9 cellular contexts compared by ENCODE assay signal in the genomic region with DNA sequence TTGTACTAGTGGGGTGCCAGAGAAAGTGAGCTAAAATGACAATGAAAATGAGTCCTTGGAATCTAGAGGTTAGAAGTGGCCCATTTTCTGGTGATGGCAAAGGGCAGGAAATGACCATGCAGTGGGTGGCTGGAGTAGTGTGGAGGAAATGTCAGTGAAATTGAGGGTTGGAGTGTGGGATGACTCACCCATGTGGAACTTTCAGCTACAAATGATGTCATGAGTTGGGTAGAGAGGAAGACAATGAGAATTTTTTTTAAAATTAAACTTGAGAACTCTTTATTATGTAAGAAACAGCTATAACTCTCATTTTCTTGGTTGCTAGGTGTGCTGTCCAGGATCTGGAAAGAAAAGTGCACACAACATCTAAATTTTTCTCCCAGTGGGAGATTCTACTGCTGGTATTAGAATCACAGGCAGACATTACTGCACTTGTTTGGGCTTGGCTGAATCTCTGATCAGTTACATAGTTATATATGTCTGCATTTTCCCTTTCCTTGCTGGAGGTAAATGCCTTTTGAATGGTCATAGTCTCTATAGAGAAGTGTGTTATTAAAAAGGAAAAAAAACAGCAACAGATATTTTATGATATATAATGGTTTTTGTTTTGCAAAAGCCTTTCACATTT. TPM values are rescaled to one million over a fixed set of nuclear protein-coding genes. Genes with fewer than 3 reads are reported as not detected.
DNase-seq lines count a peak whose midpoint lies in the region; ATAC-seq and TF ChIP-seq lines count a peak whose summit lies in the region.
"Had no signal": no experiment of that assay in that cellular context is flagged by ENCODE, and none has a peak within 500 bp of the region (broad histone marks: within the 10 kb centered on the region; RNA-seq: fewer than 3 reads in every experiment).

No MANE protein-coding gene starts in this region.

- no peak overlapping the region for H3K4me3 Mint-ChIP-seq in neural crest cell
- H3K4me3 Mint-ChIP-seq in CD8-positive, alpha-beta T cell, result no peak overlapping the region

- intact Hi-C loops in CD8-positive, alpha-beta T cell (cut with DNase I, micrococcal nuclease), result no loop called here

- H3K4me3 ChIP-seq in GM12865 (ENCODE audit: low read depth, low read length) (no peak overlapping the region), brain microvascular endothelial cell (ENCODE audit: low read depth, low read length) (no peak overlapping the region)
- no peak overlapping the region for H3K4me3 ChIP-seq in CD8-positive, alpha-beta T cell (ENCODE audit: low read depth, low read length)
- H3K4me3 ChIP-seq: tibial nerve had no signal

- DNase-seq in GM12865 (ENCODE audit: low read depth) (peak; percentile 4), LoVo (ENCODE audit: low spot score) (peak; percentile 49), brain microvascular endothelial cell (peak; percentile 95), neural crest cell (ENCODE audit: low read depth, low spot score) (no peak)
- DNase-seq in activated CD8-positive, alpha-beta memory T cell treated with anti-CD3 and anti-CD28 coated beads, Interleukin-2, amount 50 U/mL, for 4 hours, result no peak
- no peak for DNase-seq in CD8-positive, alpha-beta T cell
- DNase-seq: activated CD4-positive, CD25-positive, alpha-beta regulatory T cell treated with anti-CD3 and anti-CD28 coated beads, Interleukin-2, amount 50 U/mL, for 72 hours had no signal

- no peaks in the 10 kb centered on the region for H3K9me3 ChIP-seq in CD8-positive, alpha-beta T cell (ENCODE audit: low read length)
- H3K9me3 ChIP-seq: tibial nerve had no signal

- peak overlapping the region; percentile 92 for H3K27ac ChIP-seq in brain microvascular endothelial cell
- no peak overlapping the region for H3K27ac ChIP-seq in CD8-positive, alpha-beta T cell (ENCODE audit: low read depth, low read length)

- ATAC-seq in CD8-positive, alpha-beta T cell, result no peak
- ATAC-seq in GM21447 (IDR thresholded peaks at IDR 0.05; ENCODE audit: unreplicated experiment), result no peak

- no peaks in the 10 kb centered on the region for H3K27me3 ChIP-seq in brain microvascular endothelial cell (replicated peaks)
- H3K27me3 ChIP-seq in CD8-positive, alpha-beta T cell (ENCODE audit: insufficient read depth, low read length), result no peaks in the 10 kb centered on the region
- H3K27me3 ChIP-seq: tibial nerve had no signal

- no peaks in the 10 kb centered on the region for H3K4me1 ChIP-seq in CD8-positive, alpha-beta T cell (ENCODE audit: insufficient read depth, low read length)

- peak overlapping the region; percentile 9 for H3K27ac Mint-ChIP-seq in neural crest cell (ENCODE audit: unreplicated experiment)
- no peak overlapping the region for H3K27ac Mint-ChIP-seq in CD8-positive, alpha-beta T cell

- in situ Hi-C loops in brain microvascular endothelial cell (cut with HindIII; ENCODE audit: low pct_ligation_motif_present, low sequenced_read_pairs), result no loop called here

- POLR2A ChIA-PET in CD8-positive, alpha-beta T cell (lab: Charles Lee), result interaction anchor here (0.6 kb wide), 1 partner anchor 63 kb away, joined by 3 read pairs; no protein-coding TSS in a partner anchor

- no peaks in the 10 kb centered on the region for H3K36me3 Mint-ChIP-seq in neural crest cell (ENCODE audit: low read depth)
- H3K36me3 Mint-ChIP-seq in CD8-positive, alpha-beta T cell, result no peaks in the 10 kb centered on the region

- H3K27me3 Mint-ChIP-seq in neural crest cell (ENCODE audit: low read depth), result no peaks in the 10 kb centered on the region
- H3K27me3 Mint-ChIP-seq in CD8-positive, alpha-beta T cell (ENCODE audit: low read depth), result peaks cover 18% of the 10 kb centered on the region

- CTCF ChIA-PET in CD8-positive, alpha-beta T cell (lab: Charles Lee), result no interaction called here

- TF ChIP-seq CTCF in GM12865 (IDR thresholded peaks at IDR 0.05; ENCODE audit: insufficient read depth, low read depth, low read length, missing control alignments) (no peak), brain microvascular endothelial cell (IDR thresholded peaks at IDR 0.05; ENCODE audit: low read depth, low read length, missing control alignments) (no peak), neural crest cell (conservative IDR thresholded peaks at IDR 0.05) (no peak)
- TF ChIP-seq CTCF in CD8-positive, alpha-beta T cell (IDR thresholded peaks at IDR 0.05), result no peak

- H3K4me1 Mint-ChIP-seq in neural crest cell, result peaks cover 26% of the 10 kb centered on the region
- H3K4me1 Mint-ChIP-seq in CD8-positive, alpha-beta T cell (ENCODE audit: low read depth), result no peaks in the 10 kb centered on the region

- no peaks in the 10 kb centered on the region for H3K9me3 Mint-ChIP-seq in neural crest cell
- no peaks in the 10 kb centered on the region for H3K9me3 Mint-ChIP-seq in CD8-positive, alpha-beta T cell

- no peaks in the 10 kb centered on the region for H3K36me3 ChIP-seq in brain microvascular endothelial cell (replicated peaks)
- no peaks in the 10 kb centered on the region for H3K36me3 ChIP-seq in CD8-positive, alpha-beta T cell (ENCODE audit: insufficient read depth, low read length)
- H3K36me3 ChIP-seq: tibial nerve had no signal

RNA-seq across cellular contexts. Expression of a gene that starts 56.8 kb away (rescaled TPM):
- 18.4 and 18.5 TPM in 2 replicates for total RNA-seq in neural crest cell
- total RNA-seq in CD8-positive, alpha-beta T cell, result not detected

Comparison
In these comparisons a context has a peak if more than half of its experiments do, and no peak if none do; other contexts are left out.
1. DNase-seq: peak in GM12865 (single experiment), LoVo (single experiment) and brain microvascular endothelial cell (single experiment); none in neural crest cell (single experiment), activated CD8-positive, alpha-beta memory T cell treated with anti-CD3 and anti-CD28 coated beads, Interleukin-2, amount 50 U/mL, for 4 hours (single experiment) and CD8-positive, alpha-beta T cell (0 of 7).
2. RNA of a gene that starts 56.8 kb away (total RNA-seq): 18.4 to 18.5 TPM in neural crest cell; not detected in CD8-positive, alpha-beta T cell; every median in the first group is over 10 times any median in the second.